In genomic region chr5:160296496-160296895, GRCh38 we compare ENCODE assay signal across 20 cellular contexts. TPM values are rescaled to one million over a fixed set of nuclear protein-coding genes. Genes with fewer than 3 reads are reported as not detected.
DNase-seq lines count a peak whose midpoint lies in the region; ATAC-seq and TF ChIP-seq lines count a peak whose summit lies in the region.
"Had no signal": no experiment of that assay in that cellular context is flagged by ENCODE, and none has a peak within 500 bp of the region (broad histone marks: within the 10 kb centered on the region; RNA-seq: fewer than 3 reads in every experiment).

No MANE protein-coding gene starts in this region.

- no peak for TF ChIP-seq CTCF in neutrophil (IDR thresholded peaks at IDR 0.05)
- TF ChIP-seq CTCF in upper lobe of left lung (IDR thresholded peaks at IDR 0.05) = no peak

- intact Hi-C loops in activated T-helper 1 cell treated with anti-CD3 and anti-CD28 coated beads, Interleukin-12 subunit alpha, Interleukin-12 subunit beta, Interleukin-2, Interleukin-4 antibody, amounts not matched to agents 30 ng/mL and 10 ng/mL and 1 ng/mL, durations not matched to agents 14 hours and 24 hours and 36 hours (cut with micrococcal nuclease) = no loop called here

- H3K27ac Mint-ChIP-seq in immature natural killer cell = peak overlapping the region; percentile 40 to 98 (median 88)
- peak overlapping the region in 1 of 2 donors; percentile 94 for H3K27ac Mint-ChIP-seq in natural killer cell treated with Interleukin-12 subunit alpha and Interleukin-12 subunit beta and Interleukin-15 and Interleukin-18, amount 100 ng/mL, for 72 hours
- H3K27ac Mint-ChIP-seq in activated T-helper 1 cell treated with anti-CD3 and anti-CD28 coated beads, Interleukin-12 subunit alpha, Interleukin-12 subunit beta, Interleukin-2, Interleukin-4 antibody, amounts not matched to agents 30 ng/mL and 10 ng/mL and 1 ng/mL, durations not matched to agents 14 hours and 24 hours and 36 hours = no peak overlapping the region
- H3K27ac Mint-ChIP-seq: CD4-positive, alpha-beta memory T cell had no signal

- peaks cover 83 to 96% of the 10 kb centered on the region in 2 donors for H3K4me1 Mint-ChIP-seq in immature natural killer cell
- peaks cover 53 to 73% of the 10 kb centered on the region in 2 donors for H3K4me1 Mint-ChIP-seq in natural killer cell treated with Interleukin-12 subunit alpha and Interleukin-12 subunit beta and Interleukin-15 and Interleukin-18, amount 100 ng/mL, for 72 hours (ENCODE audit: low read depth in 2 of 2)
- H3K4me1 Mint-ChIP-seq in activated T-helper 1 cell treated with anti-CD3 and anti-CD28 coated beads, Interleukin-12 subunit alpha, Interleukin-12 subunit beta, Interleukin-2, Interleukin-4 antibody, amounts not matched to agents 30 ng/mL and 10 ng/mL and 1 ng/mL, durations not matched to agents 14 hours and 24 hours and 36 hours (ENCODE audit: low read depth) = no peaks in the 10 kb centered on the region
- H3K4me1 Mint-ChIP-seq: CD4-positive, alpha-beta memory T cell had no signal

- H3K27me3 Mint-ChIP-seq in immature natural killer cell (ENCODE audit: low read depth in 3 of 3) = peaks cover 6 to 20% (median 14%) of the 10 kb centered on the region in 3 donors
- H3K27me3 Mint-ChIP-seq in natural killer cell treated with Interleukin-12 subunit alpha and Interleukin-12 subunit beta and Interleukin-15 and Interleukin-18, amount 100 ng/mL, for 72 hours = no peaks in the 10 kb centered on the region
- H3K27me3 Mint-ChIP-seq in activated T-helper 1 cell treated with anti-CD3 and anti-CD28 coated beads, Interleukin-12 subunit alpha, Interleukin-12 subunit beta, Interleukin-2, Interleukin-4 antibody, amounts not matched to agents 30 ng/mL and 10 ng/mL and 1 ng/mL, durations not matched to agents 14 hours and 24 hours and 36 hours (ENCODE audit: insufficient read depth) = peaks cover 4% of the 10 kb centered on the region

- no peaks in the 10 kb centered on the region for H3K9me3 Mint-ChIP-seq in immature natural killer cell
- H3K9me3 Mint-ChIP-seq in natural killer cell treated with Interleukin-12 subunit alpha and Interleukin-12 subunit beta and Interleukin-15 and Interleukin-18, amount 100 ng/mL, for 72 hours = no peaks in the 10 kb centered on the region
- no peaks in the 10 kb centered on the region for H3K9me3 Mint-ChIP-seq in activated T-helper 1 cell treated with anti-CD3 and anti-CD28 coated beads, Interleukin-12 subunit alpha, Interleukin-12 subunit beta, Interleukin-2, Interleukin-4 antibody, amounts not matched to agents 30 ng/mL and 10 ng/mL and 1 ng/mL, durations not matched to agents 14 hours and 24 hours and 36 hours
- H3K9me3 Mint-ChIP-seq: CD4-positive, alpha-beta memory T cell; GM23338; H9 had no signal

- H3K27ac ChIP-seq in neutrophil (peak overlapping the region; percentile 97), upper lobe of left lung (peak overlapping the region; percentile 53 to 83 (median 76))
- H3K27ac ChIP-seq: A549; BLaER1 treated with 17β-estradiol and CSF1 and Interleukin-3, amounts not matched to agents 10 nM and 100 nM had no signal

- no peak for DNase-seq in immature natural killer cell
- no peak for DNase-seq in natural killer cell treated with Interleukin-12 subunit alpha and Interleukin-12 subunit beta and Interleukin-15 and Interleukin-18, amount 100 ng/mL, for 72 hours (ENCODE audit: low spot score)
- no peak for DNase-seq in upper lobe of left lung
- DNase-seq in activated T-helper 1 cell treated with anti-CD3 and anti-CD28 coated beads, Interleukin-12 subunit alpha, Interleukin-12 subunit beta, Interleukin-2, Interleukin-4 antibody, amounts not matched to agents 30 ng/mL and 10 ng/mL and 1 ng/mL, durations not matched to agents 14 hours and 24 hours and 36 hours (ENCODE audit: low spot score) = no peak
- no peak for DNase-seq in Kasumi-1 (lab: John Stamatoyannopoulos, UW)
- DNase-seq: 8988T; ACHN; AML-193; Calu3; CD4-positive, alpha-beta memory T cell; COR-L47; DND-41; H9 had no signal

- H3K4me1 ChIP-seq in neutrophil (ENCODE audit: control insufficient read depth in 1 of 2, insufficient read depth in 1 of 2, low read depth in 1 of 2, low read length in 1 of 2) (peaks cover 79 to 100% of the 10 kb centered on the region in 2 experiments), upper lobe of left lung (peaks cover 17 to 58% (median 27%) of the 10 kb centered on the region in 4 donors)
- H3K4me1 ChIP-seq: A549 had no signal

- whole genome bisulfite sequencing in upper lobe of left lung, 2 donors = 91% methylated on average over 4 of the region's 4 CpGs

- H3K9me3 ChIP-seq in neutrophil (no peaks in the 10 kb centered on the region), upper lobe of left lung (no peaks in the 10 kb centered on the region)
- H3K9me3 ChIP-seq: A549; BE2C; BLaER1 treated with 17β-estradiol and CSF1 and Interleukin-3, amounts not matched to agents 10 nM and 100 nM had no signal

- TF ChIP-seq EP300 in upper lobe of left lung (IDR thresholded peaks at IDR 0.05) = no peak

- no peak for TF ChIP-seq POLR2A in upper lobe of left lung (IDR thresholded peaks at IDR 0.05)

- no peaks in the 10 kb centered on the region for H3K27me3 ChIP-seq in neutrophil
- H3K27me3 ChIP-seq in upper lobe of left lung = no peaks in the 10 kb centered on the region
- H3K27me3 ChIP-seq: BE2C; BLaER1 treated with 17β-estradiol and CSF1 and Interleukin-3, amounts not matched to agents 10 nM and 100 nM had no signal

- no peaks in the 10 kb centered on the region for H3K36me3 ChIP-seq in neutrophil
- no peaks in the 10 kb centered on the region for H3K36me3 ChIP-seq in upper lobe of left lung
- H3K36me3 ChIP-seq: BE2C had no signal

- H3K4me3 ChIP-seq in neutrophil (ENCODE audit: low read depth in 1 of 2, low read length in 1 of 2) (peak overlapping the region in 1 of 2 experiments; percentile 28), upper lobe of left lung (no peak overlapping the region)
- H3K4me3 ChIP-seq: A549; BLaER1 treated with 17β-estradiol and CSF1 and Interleukin-3, amounts not matched to agents 10 nM and 100 nM; GM23338 had no signal

- peaks cover 0 to 4% (median 0%) of the 10 kb centered on the region in 3 donors for H3K36me3 Mint-ChIP-seq in immature natural killer cell
- H3K36me3 Mint-ChIP-seq in natural killer cell treated with Interleukin-12 subunit alpha and Interleukin-12 subunit beta and Interleukin-15 and Interleukin-18, amount 100 ng/mL, for 72 hours = no peaks in the 10 kb centered on the region
- H3K36me3 Mint-ChIP-seq in activated T-helper 1 cell treated with anti-CD3 and anti-CD28 coated beads, Interleukin-12 subunit alpha, Interleukin-12 subunit beta, Interleukin-2, Interleukin-4 antibody, amounts not matched to agents 30 ng/mL and 10 ng/mL and 1 ng/mL, durations not matched to agents 14 hours and 24 hours and 36 hours (ENCODE audit: low read depth) = no peaks in the 10 kb centered on the region
- H3K36me3 Mint-ChIP-seq: CD4-positive, alpha-beta memory T cell had no signal

- no peak for ATAC-seq in natural killer cell treated with Interleukin-12 subunit alpha and Interleukin-12 subunit beta and Interleukin-15 and Interleukin-18, amount 100 ng/mL, for 72 hours
- no peak for ATAC-seq in upper lobe of left lung (ENCODE audit: low FRiP score in 2 of 2)
- no peak for ATAC-seq in HG02798 (IDR thresholded peaks at IDR 0.05; ENCODE audit: poor library complexity, unreplicated experiment)
- ATAC-seq: A549, GM23338, HCT116 had no signal

- H3K4me3 Mint-ChIP-seq in immature natural killer cell = peak overlapping the region; percentile 54 to 86 (median 83)
- H3K4me3 Mint-ChIP-seq in natural killer cell treated with Interleukin-12 subunit alpha and Interleukin-12 subunit beta and Interleukin-15 and Interleukin-18, amount 100 ng/mL, for 72 hours = peak overlapping the region; percentile 10
- no peak overlapping the region for H3K4me3 Mint-ChIP-seq in activated T-helper 1 cell treated with anti-CD3 and anti-CD28 coated beads, Interleukin-12 subunit alpha, Interleukin-12 subunit beta, Interleukin-2, Interleukin-4 antibody, amounts not matched to agents 30 ng/mL and 10 ng/mL and 1 ng/mL, durations not matched to agents 14 hours and 24 hours and 36 hours
- H3K4me3 Mint-ChIP-seq: CD4-positive, alpha-beta memory T cell; GM23338; H9 had no signal

RNA-seq across cellular contexts. Expression of gene CCNJL, which starts 15.9 kb away (rescaled TPM):
- polyA plus RNA-seq in immature natural killer cell = 10 to 100 TPM; 16.3 to 29.7 (median 26.7) TPM
- total RNA-seq in natural killer cell treated with Interleukin-12 subunit alpha and Interleukin-12 subunit beta and Interleukin-15 and Interleukin-18, amount 100 ng/mL, for 72 hours = 10 to 100 TPM in 1 of 2 donors, 1 to 10 TPM in 1; 5.6 to 20.1 TPM
- total RNA-seq in upper lobe of left lung = 10 to 100 TPM; 15.6 to 25.2 (median 21.2) TPM
- total RNA-seq in activated T-helper 1 cell treated with anti-CD3 and anti-CD28 coated beads, Interleukin-12 subunit alpha, Interleukin-12 subunit beta, Interleukin-2, Interleukin-4 antibody, amounts not matched to agents 30 ng/mL and 10 ng/mL and 1 ng/mL, durations not matched to agents 14 hours and 24 hours and 36 hours = not detected in 2 replicates
- total RNA-seq: CD4-positive, alpha-beta memory T cell had no signal
- polyA plus RNA-seq: CD4-positive, alpha-beta memory T cell had no signal
